Comparison of ENCODE assay signal across 8 cellular contexts in the genomic region with DNA sequence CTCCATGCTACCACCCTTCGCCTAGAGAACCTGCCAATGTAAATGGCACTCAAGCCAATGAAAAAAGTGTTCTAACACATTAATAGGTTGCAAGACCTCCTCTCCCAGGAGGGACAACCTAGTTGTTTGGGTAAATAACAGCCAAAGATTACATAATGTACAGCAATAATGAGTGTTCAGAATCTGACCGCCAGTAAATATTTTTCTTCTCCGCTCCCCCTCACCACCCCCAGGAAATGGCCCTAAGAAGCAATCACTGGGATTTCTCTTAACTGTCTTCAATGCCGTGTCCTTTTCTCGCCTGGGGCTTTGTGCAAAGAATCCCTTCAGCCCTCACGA. TPM values are rescaled to one million over a fixed set of nuclear protein-coding genes. Genes with fewer than 3 reads are reported as not detected.
DNase-seq lines count a peak whose midpoint lies in the region; ATAC-seq, FAIRE-seq and TF ChIP-seq lines count a peak whose summit lies in the region.

No MANE protein-coding gene starts in this region.

- peak; percentile 6 to 13 for DNase-seq in A549 (ENCODE audit: low read depth in 1 of 2, low spot score in 1 of 2)
- DNase-seq in GM13976 (ENCODE audit: low spot score) = peak; percentile 44
- peak; percentile 25 for DNase-seq in SK-MEL-5 (ENCODE audit: low read depth, low spot score)
- DNase-seq in osteocyte (ENCODE audit: extremely low spot score, unreplicated experiment) = no peak
- no peak for DNase-seq in DMS114 treated with DMSO at 0.1 percent for 48 hours (lab: John Stamatoyannopoulos, UW; ENCODE audit: unreplicated experiment)
- no peak for DNase-seq in H54 (ENCODE audit: insufficient read length, low spot score)

- TF ChIP-seq EP300 in A549 (IDR thresholded peaks at IDR 0.05) = no peak

- TF ChIP-seq CTCF in A549 (IDR thresholded peaks at IDR 0.05) = no peak
- TF ChIP-seq CTCF in GM13976 (IDR thresholded peaks at IDR 0.05; ENCODE audit: borderline replicate concordance, control extremely low read depth, extremely low read depth, insufficient read depth, missing control alignments) = no peak
- no peak for TF ChIP-seq CTCF in osteocyte (IDR thresholded peaks at IDR 0.05)

- POLR2A ChIA-PET in A549 (lab: Yijun Ruan, JAX) = interaction anchor here (2.9 kb wide), 1 partner anchor 108 kb away, joined by 15 read pairs; a partner anchor contains a TSS

- FAIRE-seq in A549 (lab: Jason Lieb, UNC) = no peak
- FAIRE-seq in H54 (lab: Jason Lieb, UNC) = no peak

- no peaks in the 10 kb centered on the region for H3K27me3 ChIP-seq in esophagus (ENCODE audit: control insufficient read depth in 1 of 2, insufficient read depth in 2 of 2, low read length in 2 of 2)

- H3K27ac ChIP-seq in A549 (peak overlapping the region; percentile 91 to 96), esophagus (ENCODE audit: low read depth in 2 of 2, low read length in 1 of 2) (peak overlapping the region; percentile 89 to 96)

- H3K4me1 ChIP-seq in A549 = peaks cover 28% of the 10 kb centered on the region; the same call in 2 of the 3 replicates
- H3K4me1 ChIP-seq in esophagus (ENCODE audit: control insufficient read depth in 2 of 2, insufficient read depth in 2 of 2, low read length in 1 of 2) = no peaks in the 10 kb centered on the region

- in situ Hi-C loops in GM13976 (cut with MboI; ENCODE audit: low sequenced_read_pairs, unreplicated experiment) = loop anchor here (25.0 kb wide), 1 partner anchor 359 kb away; no protein-coding TSS in a partner anchor
- in situ Hi-C loops in SK-MEL-5 (cut with HindIII; ENCODE audit: low pct_unique_long_range_greater_than_20kb, low sequenced_read_pairs) = no loop called here

- no peaks in the 10 kb centered on the region for H3K36me3 ChIP-seq in esophagus (ENCODE audit: control insufficient read depth in 2 of 2, insufficient read depth in 2 of 2, low read length in 1 of 2)

- H3K4me2 ChIP-seq in A549 = peak overlapping the region; percentile 83

- H3K9me3 Mint-ChIP-seq in osteocyte (ENCODE audit: unreplicated experiment) = no peaks in the 10 kb centered on the region

- no peaks in the 10 kb centered on the region for H3K9me3 ChIP-seq in A549
- H3K9me3 ChIP-seq in esophagus (ENCODE audit: control insufficient read depth in 2 of 2, insufficient read depth in 1 of 2, low read depth in 1 of 2, low read length in 1 of 2) = peaks cover 0 to 2% of the 10 kb centered on the region in 2 donors

- H3K4me1 Mint-ChIP-seq in osteocyte (ENCODE audit: unreplicated experiment) = peaks cover 47% of the 10 kb centered on the region

- 2% methylated on average over 6 of the region's 6 CpGs for WGBS in A549 (ENCODE audit: missing lambda C conversion rate)
- 0 to 1% methylated on average over 6 of the region's 6 CpGs for WGBS in esophagus, 2 donors

- H3K4me3 ChIP-seq in A549 = peak overlapping the region; percentile 61
- peak overlapping the region; percentile 97 for H3K4me3 ChIP-seq in esophagus (ENCODE audit: low read depth in 1 of 2, low read length in 2 of 2)

- CTCF ChIA-PET in A549 (lab: Yijun Ruan, JAX) = interaction anchor here (0.7 to 9.4 kb wide), 14 partner anchors 15 to 166 kb away, joined by 3 to 150 read pairs (median 4); a partner anchor contains a TSS

- no peaks in the 10 kb centered on the region for H3K27me3 Mint-ChIP-seq in osteocyte (ENCODE audit: unreplicated experiment)

- H3K4me3 Mint-ChIP-seq in osteocyte (ENCODE audit: unreplicated experiment) = peak overlapping the region; percentile 99

- TF ChIP-seq POLR2A in A549 (IDR thresholded peaks at IDR 0.05; ENCODE audit: low read length) (no peak), H54 (IDR thresholded peaks at IDR 0.05; ENCODE audit: low read depth, low read length) (no peak)

- TF ChIP-seq RAD21 in A549 (conservative IDR thresholded peaks at IDR 0.05 in 1 of 2, IDR thresholded peaks at IDR 0.05 in 1 of 2) = no peak

- H3K36me3 Mint-ChIP-seq in osteocyte (ENCODE audit: unreplicated experiment) = no peaks in the 10 kb centered on the region

- peak overlapping the region; percentile 95 for H3K27ac Mint-ChIP-seq in osteocyte (ENCODE audit: unreplicated experiment)

- ATAC-seq in A549 = peak; percentile 20 to 39; a peak in 4 of 6 replicates
- no peak for ATAC-seq in HG02981 (IDR thresholded peaks at IDR 0.05; ENCODE audit: unreplicated experiment)

TF ChIP-seq in A549, 52 proteins besides CTCF, POLR2A, EP300 and RAD21:
- no peak for TF ChIP-seq MAZ (IDR thresholded peaks at IDR 0.05; ENCODE audit: borderline replicate concordance, low read depth, low read length)
- no peak for TF ChIP-seq KDM5A (IDR thresholded peaks at IDR 0.05)
- TF ChIP-seq NR3C1 (IDR thresholded peaks at IDR 0.05) = no peak
- TF ChIP-seq HDAC2 (IDR thresholded peaks at IDR 0.05) = no peak
- TF ChIP-seq HEYL (CRISPR knock-in tag; IDR thresholded peaks at IDR 0.05) = no peak
- no peak for TF ChIP-seq CBX2 (IDR thresholded peaks at IDR 0.05; ENCODE audit: borderline replicate concordance, low read depth)
TF ChIP-seq in A549: peak in this region for 0.

RNA-seq across cellular contexts. Expression of a gene that starts 0.5 kb away (rescaled TPM):
- 5.8 and 7.3 TPM in 2 replicates for polyA plus RNA-seq in A549 (2011; rRNA removed)
- 1.0 TPM in 2 replicates for polyA plus RNA-seq in A549 (2012; cell fraction: cytosol; rRNA removed)
- polyA plus RNA-seq in A549 (2012; cell fraction: nucleus; rRNA removed) = 0.94 and 1.5 TPM in 2 replicates
- polyA plus RNA-seq in A549 (2017; fragmentation: RNase III; extraction: RNeasy Plus Mini Kit Qiagen cat#74134 plus additional on column Dnase treatment) = 2.4 to 3.0 TPM (median 2.9 TPM) in 3 replicates
- polyA minus RNA-seq in A549 (2011; rRNA and poly(A)+ RNA removed) = 6.4 and 8.1 TPM in 2 replicates
- total RNA-seq in SK-MEL-5 (2014; rRNA removed; shearing (Covaris generic)) = 8.7 and 8.8 TPM in 2 replicates
- polyA plus RNA-seq in SK-MEL-5 (2015; cell fraction: cytosol; rRNA removed) = 4.9 and 7.0 TPM in 2 replicates
- polyA plus RNA-seq in SK-MEL-5 (2015; cell fraction: nucleus; rRNA removed) = 8.4 and 13.3 TPM in 2 replicates
- polyA plus RNA-seq in esophagus = 1 to 10 TPM; 2.8 to 8.4 TPM
- total RNA-seq in osteocyte = 16.8 and 18.9 TPM in 2 replicates

RNA-seq across cellular contexts. Expression of a gene that starts 0.9 kb away (rescaled TPM):
- polyA plus RNA-seq in A549 (2011; rRNA removed) (103 and 162 TPM in 2 replicates), A549 (2017; fragmentation: RNase III; extraction: RNeasy Plus Mini Kit Qiagen cat#74134 plus additional on column Dnase treatment) (220 to 232 TPM (median 223 TPM) in 3 replicates), esophagus (100 to 1,000 TPM in 1 of 2 donors, 10 to 100 TPM in 1; 70.5 to 116 TPM)
- 61.3 and 86.3 TPM in 2 replicates for polyA plus RNA-seq in A549 (2012; cell fraction: cytosol; rRNA removed)
- polyA plus RNA-seq in A549 (2012; cell fraction: nucleus; rRNA removed) = 12.8 and 25.2 TPM in 2 replicates
- polyA minus RNA-seq in A549 (2011; rRNA and poly(A)+ RNA removed) = 4.8 and 7.6 TPM in 2 replicates
- 161 and 184 TPM in 2 replicates for total RNA-seq in SK-MEL-5 (2014; rRNA removed; shearing (Covaris generic))
- 74.2 and 96.5 TPM in 2 replicates for polyA plus RNA-seq in SK-MEL-5 (2015; cell fraction: cytosol; rRNA removed)
- polyA plus RNA-seq in SK-MEL-5 (2015; cell fraction: nucleus; rRNA removed) = 9.8 and 17.3 TPM in 2 replicates
- total RNA-seq in osteocyte = 69.1 and 74.1 TPM in 2 replicates

RNA-seq across cellular contexts. Expression of a gene that starts 45.0 kb away (rescaled TPM):
- 64.0 and 89.4 TPM in 2 replicates for polyA plus RNA-seq in A549 (2011; rRNA removed)
- polyA plus RNA-seq in A549 (2012; cell fraction: cytosol; rRNA removed) = 41.6 and 47.7 TPM in 2 replicates
- 44.8 and 63.7 TPM in 2 replicates for polyA plus RNA-seq in A549 (2012; cell fraction: nucleus; rRNA removed)
- 56.5 to 64.0 TPM (median 56.5 TPM) in 3 replicates for polyA plus RNA-seq in A549 (2017; fragmentation: RNase III; extraction: RNeasy Plus Mini Kit Qiagen cat#74134 plus additional on column Dnase treatment)
- 65.7 and 70.3 TPM in 2 replicates for polyA minus RNA-seq in A549 (2011; rRNA and poly(A)+ RNA removed)
- 35.2 and 38.5 TPM in 2 replicates for total RNA-seq in SK-MEL-5 (2014; rRNA removed; shearing (Covaris generic))
- polyA plus RNA-seq in SK-MEL-5 (2015; cell fraction: cytosol; rRNA removed) = 23.7 and 27.6 TPM in 2 replicates
- polyA plus RNA-seq in SK-MEL-5 (2015; cell fraction: nucleus; rRNA removed) = 47.4 and 63.3 TPM in 2 replicates
- 10 to 100 TPM; 39.6 to 58.5 TPM for polyA plus RNA-seq in esophagus
- total RNA-seq in osteocyte = 45.8 and 48.1 TPM in 2 replicates

Comparison
In these comparisons a context has a peak if more than half of its experiments do, and no peak if none do; other contexts are left out.
1. DNase-seq: peak in A549 (2 of 2), GM13976 (single experiment) and SK-MEL-5 (single experiment); none in osteocyte (single experiment), DMS114 treated with DMSO at 0.1 percent for 48 hours (single experiment) and H54 (single experiment).